ENCODE assay signal across 20 cellular contexts in the genomic region with DNA sequence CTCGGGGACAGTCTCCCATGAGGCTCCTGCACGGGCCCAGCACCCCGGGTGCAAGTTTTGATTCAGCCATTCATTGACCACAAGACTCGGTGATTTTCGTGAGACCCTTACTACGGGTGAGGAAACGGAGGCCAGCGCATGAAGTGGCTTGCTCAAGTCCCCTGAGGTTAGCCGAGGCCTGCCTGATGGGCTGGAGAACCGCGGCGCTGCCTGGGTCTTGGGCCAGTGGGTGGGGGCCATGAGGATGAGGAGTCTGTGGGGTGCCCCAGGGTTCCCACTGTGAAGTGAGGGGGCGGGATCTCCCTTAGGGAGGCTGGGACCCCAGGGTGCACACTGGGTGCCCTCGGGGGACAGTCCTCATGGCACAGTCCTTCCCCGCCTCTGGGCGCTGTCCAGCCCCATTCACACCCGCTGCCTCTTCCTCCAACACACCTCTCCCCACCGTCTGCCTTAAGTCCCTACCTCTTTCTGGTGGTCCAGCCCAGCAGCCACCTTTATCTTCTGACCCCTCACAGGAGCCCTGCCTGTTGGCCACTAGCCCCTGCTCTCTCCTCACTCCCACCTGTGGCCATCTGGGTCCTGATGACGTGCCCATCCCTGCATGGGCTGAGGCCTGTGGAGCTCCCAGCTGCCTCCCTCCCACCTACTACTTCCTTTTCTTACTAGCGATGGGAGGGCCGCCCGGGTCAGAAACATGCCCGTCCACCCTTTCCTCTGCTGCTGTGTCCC. TPM values are rescaled to one million over a fixed set of nuclear protein-coding genes. Genes with fewer than 3 reads are reported as not detected.
DNase-seq lines count a peak whose midpoint lies in the region; ATAC-seq, FAIRE-seq and TF ChIP-seq lines count a peak whose summit lies in the region.
"Had no signal": no experiment of that assay in that cellular context is flagged by ENCODE, and none has a peak within 500 bp of the region (broad histone marks: within the 10 kb centered on the region; RNA-seq: fewer than 3 reads in every experiment).

No MANE protein-coding gene starts in this region.

- H3K18ac ChIP-seq in neuronal stem cell (ENCODE audit: low read length): peak overlapping the region; percentile 64

- no peaks in the 10 kb centered on the region for H3K36me3 ChIP-seq in BLaER1
- H3K36me3 ChIP-seq in GM23338 (ENCODE audit: insufficient read depth): no peaks in the 10 kb centered on the region
- H3K36me3 ChIP-seq in OCI-LY3 (replicated peaks; ENCODE audit: low read depth, low read length): no peaks in the 10 kb centered on the region
- H3K36me3 ChIP-seq in neuronal stem cell (replicated peaks in 1 of 2; ENCODE audit: control insufficient read depth in 2 of 2, insufficient read depth in 2 of 2, low read length in 2 of 2): no peaks in the 10 kb centered on the region
- no peaks in the 10 kb centered on the region for H3K36me3 ChIP-seq in kidney (ENCODE audit: control insufficient read depth in 1 of 2, insufficient read depth in 2 of 2, low read length in 2 of 2)

- H3K27ac ChIP-seq in BLaER1 (no peak overlapping the region), GM23338 (ENCODE audit: low read depth) (no peak overlapping the region), OCI-LY3 (ENCODE audit: low read length) (peak overlapping the region; percentile 1; the same call in 1 of the 2 replicates), neuronal stem cell (replicated peaks; ENCODE audit: low read length) (no peak overlapping the region), kidney (ENCODE audit: low read depth in 2 of 2, low read length in 2 of 2) (no peak overlapping the region)
- H3K27ac ChIP-seq: GM23248, KMS-11 had no signal

- no peak for FAIRE-seq in kidney (lab: Jason Lieb, UNC)
- FAIRE-seq: GM12878, GM19239 had no signal

- H3K27me3 Mint-ChIP-seq in GM23338 (ENCODE audit: insufficient read depth, low read depth, poor library complexity): peaks cover 46% of the 10 kb centered on the region

- H2AFZ ChIP-seq in GM23338 (no peak overlapping the region), OCI-LY3 (ENCODE audit: low read depth, low read length) (no peak overlapping the region), neuronal stem cell (ENCODE audit: low read length) (no peak overlapping the region)
- H2AFZ ChIP-seq: GM23248 had no signal

- no peaks in the 10 kb centered on the region for H3K9me3 Mint-ChIP-seq in GM23338
- H3K9me3 Mint-ChIP-seq: CD8-positive, alpha-beta memory T cell had no signal

- peaks cover 24% of the 10 kb centered on the region for H3K4me1 Mint-ChIP-seq in GM23338

- peak overlapping the region; percentile 30 for H2BK12ac ChIP-seq in neuronal stem cell (ENCODE audit: low read length)

- DNase-seq in GM23338 (ENCODE audit: low spot score) (no peak), neuronal stem cell (ENCODE audit: low spot score) (no peak), NAMALWA (ENCODE audit: low spot score) (no peak), kidney (no peak), germinal center (ENCODE audit: low spot score) (no peak)
- DNase-seq: ACHN; BE2C; CD8-positive, alpha-beta memory T cell; COR-L47; DMS 273 treated with DMSO at 0.1 percent for 48 hours; DND-41; EL; GM23248 had no signal

- H3K9me3 ChIP-seq in BLaER1 (no peaks in the 10 kb centered on the region), OCI-LY3 (ENCODE audit: insufficient read depth, low read length) (no peaks in the 10 kb centered on the region), neuronal stem cell (replicated peaks in 1 of 2; ENCODE audit: control insufficient read depth in 2 of 2, insufficient read depth in 1 of 2, low read depth in 1 of 2, low read length in 2 of 2) (no peaks in the 10 kb centered on the region), kidney (ENCODE audit: control insufficient read depth in 1 of 2, low read length in 2 of 2) (no peaks in the 10 kb centered on the region)
- H3K9me3 ChIP-seq: BE2C had no signal

- H3K4me3 Mint-ChIP-seq in GM23338: no peak overlapping the region
- H3K4me3 Mint-ChIP-seq: CD8-positive, alpha-beta memory T cell had no signal

- no peak for TF ChIP-seq CTCF in GM23338 (conservative IDR thresholded peaks at IDR 0.05; ENCODE audit: low read depth in 2 of 2)
- no peak for TF ChIP-seq CTCF in OCI-LY3 (IDR thresholded peaks at IDR 0.05; ENCODE audit: low read depth, low read length)
- TF ChIP-seq CTCF in kidney (IDR thresholded peaks at IDR 0.05; ENCODE audit: borderline replicate concordance, extremely low read depth, insufficient read depth): no peak

- H3K4me3 ChIP-seq in BLaER1: no peak overlapping the region
- H3K4me3 ChIP-seq in GM23338: no peak overlapping the region
- no peak overlapping the region for H3K4me3 ChIP-seq in OCI-LY3 (ENCODE audit: low read length)
- H3K4me3 ChIP-seq in neuronal stem cell (ENCODE audit: low read length in 2 of 2): no peak overlapping the region
- H3K4me3 ChIP-seq in kidney (ENCODE audit: low read length in 2 of 2): no peak overlapping the region
- H3K4me3 ChIP-seq: GM12878, GM23248 had no signal

- H3K79me2 ChIP-seq in GM23338 (replicated peaks; ENCODE audit: insufficient read depth) (no peaks in the 10 kb centered on the region), OCI-LY3 (ENCODE audit: low read length) (no peaks in the 10 kb centered on the region)

- H4K20me1 ChIP-seq in BLaER1 (peaks cover 46% of the 10 kb centered on the region; the same call in 1 of the 2 replicates), GM23338 (replicated peaks; ENCODE audit: insufficient read depth) (no peaks in the 10 kb centered on the region), OCI-LY3 (ENCODE audit: insufficient read depth, low read length) (no peaks in the 10 kb centered on the region)

- H3K27me3 ChIP-seq in BLaER1: peaks cover 62% of the 10 kb centered on the region
- H3K27me3 ChIP-seq in GM23338 (ENCODE audit: insufficient read depth): peaks cover 46% of the 10 kb centered on the region
- H3K27me3 ChIP-seq in OCI-LY3 (ENCODE audit: low read depth, low read length): no peaks in the 10 kb centered on the region
- peaks cover 8 to 76% (median 33%) of the 10 kb centered on the region in 3 experiments for H3K27me3 ChIP-seq in neuronal stem cell (ENCODE audit: control insufficient read depth in 3 of 3, insufficient read depth in 3 of 3, low read depth in 1 of 3, low read length in 3 of 3)

- H2BK5ac ChIP-seq in neuronal stem cell (ENCODE audit: low read length): peak overlapping the region; percentile 94

- peak overlapping the region; percentile 98 for H2AK5ac ChIP-seq in neuronal stem cell (ENCODE audit: low read depth, low read length)

- no peak overlapping the region for H4K91ac ChIP-seq in neuronal stem cell (ENCODE audit: low read depth, low read length, poor library complexity)

- no CpG with 5 or more reads among the region's 23 CpGs for WGBS in neuronal stem cell (ENCODE audit: extremely low coverage in 2 of 2, insufficient read length in 2 of 2, insufficient replicate concordance in 1 of 2), 2 donors

- no peak overlapping the region for H3K14ac ChIP-seq in neuronal stem cell (ENCODE audit: low read length)

- peaks cover 5% of the 10 kb centered on the region for H3K79me1 ChIP-seq in neuronal stem cell (ENCODE audit: low read depth, low read length)

- H3K4ac ChIP-seq in neuronal stem cell (ENCODE audit: low read length): peak overlapping the region; percentile 53

- H3K9ac ChIP-seq in BLaER1 (no peak overlapping the region), OCI-LY3 (ENCODE audit: low read length) (no peak overlapping the region), neuronal stem cell (ENCODE audit: low read depth, low read length, poor library complexity) (peak overlapping the region; percentile 44), kidney (ENCODE audit: low read length in 2 of 2) (no peak overlapping the region)
- H3K9ac ChIP-seq: GM23248, KMS-11 had no signal

- H3K4me1 ChIP-seq in BLaER1 (peaks cover 98% of the 10 kb centered on the region), GM23338 (ENCODE audit: insufficient read depth) (peaks cover 17% of the 10 kb centered on the region), OCI-LY3 (ENCODE audit: low read length) (peaks cover 43% of the 10 kb centered on the region), neuronal stem cell (ENCODE audit: control insufficient read depth in 2 of 2, insufficient read depth in 1 of 2, low read depth in 1 of 2, low read length in 2 of 2) (peaks cover 31 to 40% of the 10 kb centered on the region in 2 donors), kidney (ENCODE audit: control insufficient read depth in 1 of 2, insufficient read depth in 1 of 2, low read depth in 1 of 2, low read length in 2 of 2) (peaks cover 0 to 4% of the 10 kb centered on the region in 2 donors)

- peak overlapping the region; percentile 65 for H2BK15ac ChIP-seq in neuronal stem cell (ENCODE audit: low read length)

- H3F3A ChIP-seq in GM23338 (replicated peaks; ENCODE audit: low read depth): no peaks in the 10 kb centered on the region

- H3K4me2 ChIP-seq in BLaER1 (peak overlapping the region; percentile 96), GM23338 (no peak overlapping the region), OCI-LY3 (ENCODE audit: low read length) (peak overlapping the region; percentile 26; the same call in 1 of the 2 replicates), neuronal stem cell (ENCODE audit: insufficient read depth, low read length, poor library complexity, severe bottlenecking) (peak overlapping the region; percentile 25)
- H3K4me2 ChIP-seq: KMS-11 had no signal

- no peak overlapping the region for H4K8ac ChIP-seq in neuronal stem cell (ENCODE audit: low read depth, low read length)

- intact Hi-C loops in kidney (cut with DNase I): no loop called here

- no peak overlapping the region for H3K27ac Mint-ChIP-seq in GM23338
- H3K27ac Mint-ChIP-seq: CD14-positive monocyte; CD8-positive, alpha-beta memory T cell had no signal

- H2BK120ac ChIP-seq in neuronal stem cell (ENCODE audit: low read depth, low read length): no peak overlapping the region

- no peaks in the 10 kb centered on the region for H3K36me3 Mint-ChIP-seq in GM23338 (ENCODE audit: low read depth)
- H3K36me3 Mint-ChIP-seq: CD8-positive, alpha-beta memory T cell had no signal

- ATAC-seq in GM23338: no peak
- ATAC-seq: GM12878, HCT116 had no signal

- peak overlapping the region; percentile 57 for H3K23ac ChIP-seq in neuronal stem cell (ENCODE audit: low read depth, low read length, poor library complexity)

- H3K9me2 ChIP-seq in GM23338 (ENCODE audit: insufficient read depth): no peaks in the 10 kb centered on the region

RNA-seq across cellular contexts. Expression of gene BEGAIN, which starts 16.3 kb away (rescaled TPM):
- 2.4 and 6.6 TPM in 2 replicates for total RNA-seq in GM23338 (2014; rRNA removed; shearing (Covaris generic))
- polyA plus RNA-seq in GM23338 (2016; fragmentation: Nextera tagmentation; extraction: Ambion mirVana) (0.60 and 0.94 TPM in 2 replicates), kidney (ENCODE audit: insufficient read depth, low read depth, low replicate concordance) (0.52 TPM)
- polyA plus RNA-seq in neuronal stem cell (2013, experiment 1 of 2): 20.9 TPM
- polyA plus RNA-seq in neuronal stem cell (2013, experiment 2 of 2): 20.1 TPM
- 1.4 TPM for total RNA-seq in kidney
